ENCODE assay signal across 14 cellular contexts in the genomic region with DNA sequence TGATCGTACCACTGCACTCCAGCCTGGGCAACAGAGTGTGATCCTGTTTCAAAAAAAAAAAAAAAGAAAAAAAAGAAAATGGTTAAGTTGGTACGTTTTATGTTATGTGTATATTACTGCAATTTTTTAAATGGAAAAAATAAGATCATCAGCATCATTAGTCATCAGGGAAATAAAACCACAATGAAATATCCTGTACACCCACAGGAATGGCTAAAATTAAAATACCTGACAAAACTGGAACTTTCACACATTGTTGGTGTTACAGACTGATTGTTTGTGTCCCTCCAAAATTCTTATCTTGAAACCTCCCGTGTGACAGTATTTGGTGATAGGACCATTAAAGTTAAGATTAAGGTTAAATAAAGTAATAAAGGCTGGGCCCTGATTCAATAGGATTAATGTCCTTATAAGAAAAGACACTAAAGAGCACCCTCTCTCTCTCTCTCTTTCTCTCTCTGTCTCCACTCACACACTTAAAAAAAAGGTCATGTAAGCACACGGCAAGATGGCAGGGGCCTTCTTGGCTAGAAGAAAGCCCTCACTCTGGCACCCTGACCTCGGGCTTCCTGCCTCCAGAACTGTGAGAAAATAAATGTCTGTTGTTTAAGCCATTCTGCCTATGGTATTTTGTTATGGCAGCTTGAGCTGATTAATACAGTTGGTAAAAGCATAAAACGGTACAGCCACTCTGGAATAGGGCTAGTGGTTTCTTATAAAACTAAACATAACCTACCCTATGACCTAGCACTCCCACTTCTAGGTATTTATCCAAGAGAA. TPM values are rescaled to one million over a fixed set of nuclear protein-coding genes. Genes with fewer than 3 reads are reported as not detected.
DNase-seq lines count a peak whose midpoint lies in the region; ATAC-seq and TF ChIP-seq lines count a peak whose summit lies in the region.
"Had no signal": no experiment of that assay in that cellular context is flagged by ENCODE, and none has a peak within 500 bp of the region (broad histone marks: within the 10 kb centered on the region; RNA-seq: fewer than 3 reads in every experiment).

No MANE protein-coding gene starts in this region.

- H3K36me3 Mint-ChIP-seq in activated T-cell treated with anti-CD3 and anti-CD28 coated beads, Interleukin-2, amount 50 U/mL, for 72 hours (ENCODE audit: insufficient read depth in 2 of 2) = peaks cover 3 to 15% of the 10 kb centered on the region in 2 donors
- peaks cover 8% of the 10 kb centered on the region for H3K36me3 Mint-ChIP-seq in mesothelial cell of epicardium

- no peak for TF ChIP-seq POLR2A in transverse colon (IDR thresholded peaks at IDR 0.05)

- TF ChIP-seq CTCF in astrocyte of the spinal cord (IDR thresholded peaks at IDR 0.05; ENCODE audit: low read depth, low read length) (no peak), mesothelial cell of epicardium (IDR thresholded peaks at IDR 0.05; ENCODE audit: unreplicated experiment) (no peak), transverse colon (IDR thresholded peaks at IDR 0.05) (no peak)

- H3K27ac Mint-ChIP-seq in activated T-cell treated with anti-CD3 and anti-CD28 coated beads, Interleukin-2, amount 50 U/mL, for 72 hours = peak overlapping the region; percentile 45
- H3K27ac Mint-ChIP-seq in mesothelial cell of epicardium = peak overlapping the region; percentile 71

- DNase-seq in activated T-cell treated with anti-CD3 and anti-CD28 coated beads, Interleukin-2, amount 50 U/mL, for 72 hours = no peak
- DNase-seq in activated T-cell treated with anti-CD3 and anti-CD28 coated beads for 4 hours = no peak
- peak; percentile 57 for DNase-seq in astrocyte of the spinal cord (ENCODE audit: low read depth, low spot score)
- DNase-seq in mesothelial cell of epicardium (ENCODE audit: low spot score in 2 of 2, unreplicated experiment in 2 of 2) = no peak
- no peak for DNase-seq in transverse colon
- DNase-seq in pons (ENCODE audit: low spot score) = no peak
- DNase-seq: activated CD8-positive, alpha-beta memory T cell treated with anti-CD3 and anti-CD28 coated beads, Interleukin-2, amount 50 U/mL, for 48 hours; erythroblast; mucosa of descending colon; NCI-H1436; NCI-H774; spleen had no signal

- H3K4me3 Mint-ChIP-seq in activated T-cell treated with anti-CD3 and anti-CD28 coated beads, Interleukin-2, amount 50 U/mL, for 72 hours = peak overlapping the region; percentile 47 to 70
- no peak overlapping the region for H3K4me3 Mint-ChIP-seq in mesothelial cell of epicardium

- peaks cover 5 to 6% of the 10 kb centered on the region in 2 donors for H3K9me3 Mint-ChIP-seq in activated T-cell treated with anti-CD3 and anti-CD28 coated beads, Interleukin-2, amount 50 U/mL, for 72 hours
- H3K9me3 Mint-ChIP-seq in mesothelial cell of epicardium = peaks cover 28% of the 10 kb centered on the region

- H3K9me3 ChIP-seq in transverse colon = peaks cover 4 to 8% of the 10 kb centered on the region in 2 donors

- H3K4me1 ChIP-seq in transverse colon = peaks cover 10 to 21% (median 15%) of the 10 kb centered on the region in 4 donors

- 38 to 55% methylated on average over 4 to 6 of the region's 6 CpGs for WGBS in transverse colon (ENCODE audit: low coverage in 1 of 2), 2 donors

- intact Hi-C loops in transverse colon (cut with DNase I; ENCODE audit: low total_unique reads) = no loop called here

- peaks cover 34% of the 10 kb centered on the region for H3K4me1 Mint-ChIP-seq in activated T-cell treated with anti-CD3 and anti-CD28 coated beads, Interleukin-2, amount 50 U/mL, for 72 hours (ENCODE audit: low read depth)
- H3K4me1 Mint-ChIP-seq in mesothelial cell of epicardium = peaks cover 27% of the 10 kb centered on the region

- no peaks in the 10 kb centered on the region for H3K27me3 ChIP-seq in transverse colon

- H3K27ac ChIP-seq in transverse colon = peak overlapping the region in 3 of 4 donors; percentile 48 to 74 (median 62)

- no peak for TF ChIP-seq EP300 in transverse colon (IDR thresholded peaks at IDR 0.05; ENCODE audit: low read depth)

- peak in 1 of 2 donors; percentile 1 for ATAC-seq in activated T-cell treated with anti-CD3 and anti-CD28 coated beads, Interleukin-2, amount 50 U/mL, for 72 hours (replicated peaks in 1 of 2)
- ATAC-seq in HG03571 (IDR thresholded peaks at IDR 0.05; ENCODE audit: unreplicated experiment) = no peak
- ATAC-seq in HG03521 (IDR thresholded peaks at IDR 0.05; ENCODE audit: unreplicated experiment) = no peak
- ATAC-seq: mucosa of descending colon had no signal

- no peak overlapping the region for H3K4me3 ChIP-seq in astrocyte of the spinal cord (ENCODE audit: low read depth, low read length)
- H3K4me3 ChIP-seq in transverse colon = no peak overlapping the region
- H3K4me3 ChIP-seq: mucosa of descending colon, spleen had no signal

- in situ Hi-C loops in astrocyte of the spinal cord (cut with HindIII; ENCODE audit: low sequenced_read_pairs) = no loop called here
- in situ Hi-C loops in transverse colon (cut with MboI; ENCODE audit: low pct_ligation_motif_present in 1 of 4, low pct_unique_long_range_greater_than_20kb in 1 of 4, low sequenced_read_pairs in 3 of 4) = loop anchor here in 3 of 4 donors (10.0 to 25.0 kb wide), 2 partner anchors 1004 to 1006 kb away; no protein-coding TSS in a partner anchor

- no peaks in the 10 kb centered on the region for H3K36me3 ChIP-seq in transverse colon
- H3K36me3 ChIP-seq: spleen had no signal

- peaks cover 16% of the 10 kb centered on the region for H3K27me3 Mint-ChIP-seq in activated T-cell treated with anti-CD3 and anti-CD28 coated beads, Interleukin-2, amount 50 U/mL, for 72 hours (ENCODE audit: low read depth)
- H3K27me3 Mint-ChIP-seq in mesothelial cell of epicardium (ENCODE audit: low read depth) = no peaks in the 10 kb centered on the region

RNA-seq across cellular contexts. Expression of a gene that starts 48.4 kb away (rescaled TPM):
- total RNA-seq in activated T-cell treated with anti-CD3 and anti-CD28 coated beads, Interleukin-2, amount 50 U/mL, for 72 hours = 10 to 100 TPM; 95.0 TPM
- total RNA-seq in mesothelial cell of epicardium (377 to 390 TPM (median 382 TPM) in 3 replicates), transverse colon (100 to 1,000 TPM; 180 to 712 (median 266) TPM)
